In genomic region chr16:56603589-56603988, GRCh38 we compare ENCODE assay signal across 1 cellular context.
TF ChIP-seq lines count a peak whose summit lies in the region.

No MANE protein-coding gene starts in this region.

TF ChIP-seq in K562, 482 proteins besides CTCF, POLR2A, EP300 and RAD21:
- TF ChIP-seq DEAF1 (CRISPR knock-in tag; IDR thresholded peaks at IDR 0.05) (peak; percentile 38; the same call in 1 of the 2 replicates), THRAP3 (IDR thresholded peaks at IDR 0.05; ENCODE audit: borderline replicate concordance) (no peak), CREM (IDR thresholded peaks at IDR 0.05; ENCODE audit: low read depth) (0 out of 2 replicates have a peak, but pooled peaks have one; percentile 16), SMC3 (conservative IDR thresholded peaks at IDR 0.05; ENCODE audit: insufficient read depth, low read depth, low read length) (0 out of 2 replicates have a peak, but pooled peaks have one; percentile 10), MEIS2 (IDR thresholded peaks at IDR 0.05; ENCODE audit: partially characterized antibody) (peak; percentile 69), PBX2 (CRISPR knock-in tag; IDR thresholded peaks at IDR 0.05; ENCODE audit: low read depth) (no peak), PBX2 (tag; conservative IDR thresholded peaks at IDR 0.05; ENCODE audit: low read depth) (0 out of 2 replicates have a peak, but pooled peaks have one; percentile 17), ZFP36 (IDR thresholded peaks at IDR 0.05; ENCODE audit: low read depth, low read length, partially characterized antibody) (peak; percentile 55), MCM5 (IDR thresholded peaks at IDR 0.05; ENCODE audit: low read depth) (no peak), CEBPB (tag; IDR thresholded peaks at IDR 0.05) (0 out of 2 replicates have a peak, but pooled peaks have one; percentile 1), PKNOX1 (IDR thresholded peaks at IDR 0.05) (peak; percentile 87)
